Comparison of ENCODE assay signal across 9 cellular contexts in genomic region chr3:132549890-132550578, GRCh38. TPM values are rescaled to one million over a fixed set of nuclear protein-coding genes. Genes with fewer than 3 reads are reported as not detected.
DNase-seq lines count a peak whose midpoint lies in the region; ATAC-seq and TF ChIP-seq lines count a peak whose summit lies in the region.
"Had no signal": no experiment of that assay in that cellular context is flagged by ENCODE, and none has a peak within 500 bp of the region (broad histone marks: within the 10 kb centered on the region; RNA-seq: fewer than 3 reads in every experiment).

No MANE protein-coding gene starts in this region.

- peak overlapping the region; percentile 57 for H3K4me2 ChIP-seq in MM.1S (ENCODE audit: low read depth, low read length)

- H3F3A ChIP-seq in MM.1S (ENCODE audit: insufficient read depth, low read length), result peaks cover 22% of the 10 kb centered on the region

- no peaks in the 10 kb centered on the region for H3K36me3 ChIP-seq in MM.1S (replicated peaks; ENCODE audit: insufficient read depth, low read length)
- H3K36me3 ChIP-seq: SJSA1 had no signal

- H4K20me1 ChIP-seq in MM.1S (ENCODE audit: insufficient read depth, low read length), result no peaks in the 10 kb centered on the region

- ATAC-seq in GM18508 (IDR thresholded peaks at IDR 0.05; ENCODE audit: insufficient read depth, unreplicated experiment), result peak; percentile 67
- ATAC-seq in GM21786 (IDR thresholded peaks at IDR 0.05; ENCODE audit: unreplicated experiment), result peak; percentile 77
- peak; percentile 61 for ATAC-seq in foreskin keratinocyte

- H3K27me3 ChIP-seq in MM.1S (replicated peaks; ENCODE audit: insufficient read depth, low read length) (no peaks in the 10 kb centered on the region), foreskin keratinocyte (no peaks in the 10 kb centered on the region)
- H3K27me3 ChIP-seq: SJSA1 had no signal

- peak overlapping the region; percentile 16; the same call in 1 of the 2 replicates for H3K9ac ChIP-seq in MM.1S (ENCODE audit: low read length)

- H2AFZ ChIP-seq in MM.1S (ENCODE audit: low read length), result peak overlapping the region; percentile 20; the same call in 1 of the 2 replicates

- H3K27ac ChIP-seq in MM.1S (ENCODE audit: low read length) (peak overlapping the region; percentile 83), foreskin keratinocyte (no peak overlapping the region)
- H3K27ac ChIP-seq: SJSA1 had no signal

- TF ChIP-seq CTCF in MM.1S (IDR thresholded peaks at IDR 0.05; ENCODE audit: low read length), result no peak
- TF ChIP-seq CTCF in foreskin keratinocyte (conservative IDR thresholded peaks at IDR 0.05), result no peak

- peak; percentile 67 for DNase-seq in MM.1S
- peak in 1 of 2 donors; percentile 47 for DNase-seq in foreskin keratinocyte
- no peak for DNase-seq in COLO668 (lab: John Stamatoyannopoulos, UW; ENCODE audit: unreplicated experiment)
- DNase-seq in anterior cingulate cortex (lab: John Stamatoyannopoulos, UW), result no peak
- no peak for DNase-seq in GDM1 (lab: John Stamatoyannopoulos, UW)
- DNase-seq in hippocampal formation (lab: John Stamatoyannopoulos, UW), result no peak

- H3K4me1 ChIP-seq in MM.1S (ENCODE audit: low read length) (peaks cover 36% of the 10 kb centered on the region), foreskin keratinocyte (peaks cover 7% of the 10 kb centered on the region)

- H3K9me3 ChIP-seq in MM.1S (replicated peaks; ENCODE audit: insufficient read depth, low read length), result no peaks in the 10 kb centered on the region
- H3K9me3 ChIP-seq: SJSA1 had no signal

- peak overlapping the region; percentile 2; the same call in 1 of the 2 replicates for H3K4me3 ChIP-seq in MM.1S (ENCODE audit: low read length)
- H3K4me3 ChIP-seq: SJSA1 had no signal

- no peaks in the 10 kb centered on the region for H3K79me2 ChIP-seq in MM.1S (ENCODE audit: low read length)

- H3K9me2 ChIP-seq in MM.1S (replicated peaks; ENCODE audit: insufficient read depth, low read length), result no peaks in the 10 kb centered on the region

RNA-seq across cellular contexts. Expression of gene ACKR4, which starts 47.0 kb away (rescaled TPM):
- 0.21 and 0.31 TPM in 2 replicates for total RNA-seq in foreskin keratinocyte
- polyA plus RNA-seq in foreskin keratinocyte, result 0.22 and 0.25 TPM in 2 replicates
